ENCODE assay signal across 8 cellular contexts in the genomic region with DNA sequence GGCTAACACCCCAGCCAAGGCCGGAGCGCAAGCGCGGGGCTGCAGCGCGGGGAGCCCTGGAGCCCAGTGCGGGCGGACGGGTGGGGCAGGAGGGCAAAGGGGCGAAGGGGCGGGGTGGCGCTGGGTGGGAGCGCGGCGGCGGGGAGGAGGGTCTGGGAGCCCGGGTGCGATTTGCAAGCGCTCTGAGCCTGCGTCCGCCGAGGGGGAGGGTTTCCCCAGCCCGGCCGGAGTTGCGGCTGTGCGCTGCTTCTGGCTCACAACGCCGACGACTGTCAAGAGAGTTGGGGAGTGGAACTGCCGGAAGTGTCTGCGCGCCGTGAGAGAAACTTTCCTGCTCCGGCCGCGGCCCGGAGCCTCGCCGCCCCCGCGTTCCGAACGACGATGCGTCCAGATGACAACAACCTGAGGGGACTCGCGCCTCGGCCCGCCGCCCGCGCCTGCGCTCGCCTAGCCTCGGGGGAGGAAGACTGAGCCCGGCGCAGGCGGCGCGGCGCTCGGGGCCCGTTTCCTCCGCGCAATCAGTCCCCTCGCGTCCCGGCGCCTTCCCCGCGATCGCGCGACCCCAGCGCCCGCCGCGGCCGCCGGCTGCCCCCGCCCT. TPM values are rescaled to one million over a fixed set of nuclear protein-coding genes. Genes with fewer than 3 reads are reported as not detected.
DNase-seq lines count a peak whose midpoint lies in the region; ATAC-seq and TF ChIP-seq lines count a peak whose summit lies in the region.

A gene with protein sequence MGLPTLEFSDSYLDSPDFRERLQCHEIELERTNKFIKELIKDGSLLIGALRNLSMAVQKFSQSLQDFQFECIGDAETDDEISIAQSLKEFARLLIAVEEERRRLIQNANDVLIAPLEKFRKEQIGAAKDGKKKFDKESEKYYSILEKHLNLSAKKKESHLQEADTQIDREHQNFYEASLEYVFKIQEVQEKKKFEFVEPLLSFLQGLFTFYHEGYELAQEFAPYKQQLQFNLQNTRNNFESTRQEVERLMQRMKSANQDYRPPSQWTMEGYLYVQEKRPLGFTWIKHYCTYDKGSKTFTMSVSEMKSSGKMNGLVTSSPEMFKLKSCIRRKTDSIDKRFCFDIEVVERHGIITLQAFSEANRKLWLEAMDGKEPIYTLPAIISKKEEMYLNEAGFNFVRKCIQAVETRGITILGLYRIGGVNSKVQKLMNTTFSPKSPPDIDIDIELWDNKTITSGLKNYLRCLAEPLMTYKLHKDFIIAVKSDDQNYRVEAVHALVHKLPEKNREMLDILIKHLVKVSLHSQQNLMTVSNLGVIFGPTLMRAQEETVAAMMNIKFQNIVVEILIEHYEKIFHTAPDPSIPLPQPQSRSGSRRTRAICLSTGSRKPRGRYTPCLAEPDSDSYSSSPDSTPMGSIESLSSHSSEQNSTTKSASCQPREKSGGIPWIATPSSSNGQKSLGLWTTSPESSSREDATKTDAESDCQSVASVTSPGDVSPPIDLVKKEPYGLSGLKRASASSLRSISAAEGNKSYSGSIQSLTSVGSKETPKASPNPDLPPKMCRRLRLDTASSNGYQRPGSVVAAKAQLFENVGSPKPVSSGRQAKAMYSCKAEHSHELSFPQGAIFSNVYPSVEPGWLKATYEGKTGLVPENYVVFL (plus strand): TSS at position 257 of the 598 bp plus-strand sequence. CDS start 391 bp downstream, outside the sequence.

- peak; percentile 54 for DNase-seq in AG08395 (ENCODE audit: low spot score)
- peak; percentile 47 for DNase-seq in NCI-H226
- DNase-seq in adrenal gland: peak; percentile 49 to 75 (median 62)
- DNase-seq in left cardiac atrium: peak; percentile 82
- DNase-seq in posterior cingulate gyrus: peak; percentile 32 to 93 (median 56)
- DNase-seq in Karpas-422: no peak

- no peak within 1 kb of the TSS for H3K4me2 ChIP-seq in Karpas-422 (ENCODE audit: low read depth, low read length, poor library complexity, severe bottlenecking)

- H3K27ac ChIP-seq in adrenal gland: peak within 1 kb of the TSS in 4 of 5 donors; percentile 53 to 79 (median 55)
- H3K27ac ChIP-seq in Karpas-422 (ENCODE audit: low read length): no peak within 1 kb of the TSS

- H3K27me3 ChIP-seq in adrenal gland (no peaks in the 10 kb centered on the region), Karpas-422 (ENCODE audit: low read length) (no peaks in the 10 kb centered on the region)

- intact Hi-C loops in adrenal gland (cut with DNase I): loop anchor here (5.0 to 10.0 kb wide), 2 partner anchors 165 to 168 kb away; no protein-coding TSS in a partner anchor
- intact Hi-C loops in left cardiac atrium (cut with DNase I): loop anchor here in 1 of 2 donors (10.0 kb wide), 1 partner anchor 238 kb away; no protein-coding TSS in a partner anchor
- intact Hi-C loops in posterior cingulate gyrus (cut with DNase I): loop anchor here (5.0 kb wide), 1 partner anchor 165 kb away; no protein-coding TSS in a partner anchor

- H3K9me2 ChIP-seq in Karpas-422 (replicated peaks; ENCODE audit: insufficient read depth, low read length): no peaks in the 10 kb centered on the region

- TF ChIP-seq POLR2A in adrenal gland (IDR thresholded peaks at IDR 0.05): peak in 1 of 2 donors; percentile 37

- H2AFZ ChIP-seq in Karpas-422 (ENCODE audit: low read length): no peak within 1 kb of the TSS

- H3K79me2 ChIP-seq in Karpas-422 (ENCODE audit: low read length): no peaks in the 10 kb centered on the region

- 0 to 1% (median 0%) methylated on average over 3 to 80 of the region's 81 CpGs for WGBS in adrenal gland, 4 donors

- no peak for TF ChIP-seq CTCF in adrenal gland (IDR thresholded peaks at IDR 0.05)

- H3K9me3 ChIP-seq in adrenal gland (replicated peaks in 1 of 3) (no peaks in the 10 kb centered on the region), Karpas-422 (ENCODE audit: low read length) (peaks cover 10% of the 10 kb centered on the region; the same call in 1 of the 2 replicates)

- no peaks in the 10 kb centered on the region for H4K20me1 ChIP-seq in Karpas-422 (ENCODE audit: insufficient read depth, low read depth, low read length)

- peak within 1 kb of the TSS; percentile 59 to 96 (median 80) for H3K4me3 ChIP-seq in adrenal gland
- H3K4me3 ChIP-seq in Karpas-422 (ENCODE audit: low read length): no peak within 1 kb of the TSS

- no peaks in the 10 kb centered on the region for H3K36me3 ChIP-seq in adrenal gland (replicated peaks in 1 of 2)
- H3K36me3 ChIP-seq in Karpas-422 (ENCODE audit: insufficient read depth, low read length): no peaks in the 10 kb centered on the region

- H3K4me1 ChIP-seq in adrenal gland (replicated peaks in 1 of 2) (peaks cover 0 to 6% of the 10 kb centered on the region in 2 donors), Karpas-422 (ENCODE audit: low read length) (no peaks in the 10 kb centered on the region)

- peak; percentile 77 for ATAC-seq in GM18502 (IDR thresholded peaks at IDR 0.05; ENCODE audit: poor library complexity, unreplicated experiment)
- ATAC-seq in HG02798 (IDR thresholded peaks at IDR 0.05; ENCODE audit: poor library complexity, unreplicated experiment): peak; percentile 77
- ATAC-seq in left cardiac atrium: peak; percentile 79 to 85

- no peak within 1 kb of the TSS for H3K9ac ChIP-seq in Karpas-422 (ENCODE audit: low read length)

RNA-seq across cellular contexts. Expression of the gene that starts here (rescaled TPM):
- 10 to 100 TPM in 6 of 8 donors, 1 to 10 TPM in 2; 6.8 to 23.2 (median 12.4) TPM for total RNA-seq in adrenal gland
- 1 to 10 TPM; 2.5 to 6.7 (median 3.0) TPM for polyA plus RNA-seq in adrenal gland
- 10 to 100 TPM in 1 of 2 donors, 1 to 10 TPM in 1; 9.0 to 12.8 TPM for total RNA-seq in left cardiac atrium
- not detected in 2 replicates for total RNA-seq in Karpas-422 (2014; rRNA removed; shearing (Covaris generic); ENCODE audit: low replicate concordance)
